Comparison of ENCODE assay signal across 9 cellular contexts in genomic region chr14:75523771-75524171, GRCh38. TPM values are rescaled to one million over a fixed set of nuclear protein-coding genes. Genes with fewer than 3 reads are reported as not detected.
DNase-seq lines count a peak whose midpoint lies in the region; ATAC-seq, FAIRE-seq and TF ChIP-seq lines count a peak whose summit lies in the region.
"Had no signal": no experiment of that assay in that cellular context is flagged by ENCODE, and none has a peak within 500 bp of the region (broad histone marks: within the 10 kb centered on the region; RNA-seq: fewer than 3 reads in every experiment).

No MANE protein-coding gene starts in this region.

- peaks cover 0 to 15% (median 0%) of the 10 kb centered on the region in 45 donors for H3K27me3 ChIP-seq in dorsolateral prefrontal cortex

- DNase-seq in CD1c-positive myeloid dendritic cell (ENCODE audit: extremely low spot score), result peak; percentile 50
- peak; percentile 58 for DNase-seq in LHCN-M2 (ENCODE audit: low read depth)
- peak; percentile 32 for DNase-seq in amniotic epithelial cell (ENCODE audit: low read depth)
- DNase-seq in frontal cortex (ENCODE audit: low spot score in 2 of 2), result no peak
- no peak for DNase-seq in RWPE1 (ENCODE audit: low spot score)
- DNase-seq in dorsolateral prefrontal cortex, result no peak
- DNase-seq: NCI-H345 had no signal

- intact Hi-C loops in dorsolateral prefrontal cortex (cut with DNase I), result no loop called here

- FAIRE-seq in frontal cortex (lab: Jason Lieb, UNC), result no peak

- H3K4me3 ChIP-seq in mesodermal cell (ENCODE audit: extremely low read depth, insufficient read depth, low read length, poor library complexity, severe bottlenecking), result no peak overlapping the region
- no peak overlapping the region for H3K4me3 ChIP-seq in dorsolateral prefrontal cortex

- CTCF ChIA-PET in RWPE1 (lab: Yijun Ruan, JAX), result no interaction called here

- TF ChIP-seq CTCF in RWPE1 (conservative IDR thresholded peaks at IDR 0.05; ENCODE audit: low read depth) (no peak), dorsolateral prefrontal cortex (IDR thresholded peaks at IDR 0.05 in 54 of 56, conservative IDR thresholded peaks at IDR 0.05 in 2 of 56; ENCODE audit: low read depth in 1 of 56, partially characterized antibody in 56 of 56) (no peak)

- peaks cover 23% of the 10 kb centered on the region for H3K4me1 ChIP-seq in mesodermal cell (ENCODE audit: control insufficient read depth, insufficient read depth, low read length, poor library complexity, severe bottlenecking)

- H3K36me3 ChIP-seq in mesodermal cell (ENCODE audit: control insufficient read depth, insufficient read depth, low read length), result no peaks in the 10 kb centered on the region

- H3K27ac ChIP-seq in mesodermal cell (ENCODE audit: low read depth, low read length, severe bottlenecking) (peak overlapping the region; percentile 31), RWPE1 (no peak overlapping the region), dorsolateral prefrontal cortex (no peak overlapping the region)

- 72 to 100% methylated on average over 2 of the region's 3 CpGs for WGBS in mesodermal cell (ENCODE audit: insufficient coverage in 2 of 2), 2 experiments

- H3K9me3 ChIP-seq in mesodermal cell (ENCODE audit: control insufficient read depth, low read length), result no peaks in the 10 kb centered on the region

- POLR2A ChIA-PET in RWPE1 (lab: Yijun Ruan, JAX; ENCODE audit: low non-redundant PET), result no interaction called here

- no peak for ATAC-seq in GM21528 (IDR thresholded peaks at IDR 0.05; ENCODE audit: low FRiP score, unreplicated experiment)

RNA-seq across cellular contexts. Expression of gene BATF, which starts 1.5 kb away (rescaled TPM):
- total RNA-seq in LHCN-M2 (2014; rRNA removed) (not detected in 2 replicates), frontal cortex (0.82 TPM), dorsolateral prefrontal cortex (1 to 10 TPM in 25 of 120 experiments, under 1 TPM in 19, not detected in 76; 0.47 to 3.4 (median 1.2) TPM)
- polyA plus RNA-seq in LHCN-M2 (2012), result not detected
- polyA plus RNA-seq in mesodermal cell (2013, experiment 1 of 2), result not detected
- not detected for polyA plus RNA-seq in mesodermal cell (2013, experiment 2 of 2)

RNA-seq across cellular contexts. Expression of gene FLVCR2, which starts 54.6 kb away (rescaled TPM):
- 23.9 and 29.8 TPM in 2 replicates for total RNA-seq in LHCN-M2 (2014; rRNA removed)
- polyA plus RNA-seq in LHCN-M2 (2012), result 5.3 TPM
- polyA plus RNA-seq in mesodermal cell (2013, experiment 1 of 2), result 2.2 TPM
- 1.3 TPM for polyA plus RNA-seq in mesodermal cell (2013, experiment 2 of 2)
- total RNA-seq in frontal cortex, result 2.9 TPM
- 10 to 100 TPM in 39 of 120 experiments, 1 to 10 TPM in 78, under 1 TPM in 3; 0.72 to 33.0 (median 7.0) TPM for total RNA-seq in dorsolateral prefrontal cortex

Comparison
In these comparisons a context has a peak if more than half of its experiments do, and no peak if none do; other contexts are left out.
1. DNase-seq: peak in CD1c-positive myeloid dendritic cell (single experiment), LHCN-M2 (single experiment) and amniotic epithelial cell (single experiment); none in frontal cortex (0 of 2), RWPE1 (single experiment) and dorsolateral prefrontal cortex (0 of 10).